Comparison of ENCODE assay signal across 10 cellular contexts in genomic region chr10:659710-660141, GRCh38. TPM values are rescaled to one million over a fixed set of nuclear protein-coding genes. Genes with fewer than 3 reads are reported as not detected.
A peak's percentile ranks its signal among the peaks of the same experiment; 100 is the strongest.
DNase-seq lines count a peak whose midpoint lies in the region; ATAC-seq, FAIRE-seq and TF ChIP-seq lines count a peak whose summit lies in the region.
"Had no signal": no experiment of that assay in that cellular context is flagged by ENCODE, and none has a peak within 500 bp of the region (broad histone marks: within the 10 kb centered on the region; RNA-seq: fewer than 3 reads in every experiment).

No MANE protein-coding gene starts in this region.

- peak; percentile 94 for FAIRE-seq in islet of Langerhans (lab: Jason Lieb, UNC)
- peak; percentile 19 for FAIRE-seq in small intestine (lab: Jason Lieb, UNC)

- in situ Hi-C loops in astrocyte of the cerebellum (cut with HindIII; ENCODE audit: low sequenced_read_pairs), result no loop called here

- TF ChIP-seq CTCF in GM12864 (IDR thresholded peaks at IDR 0.05; ENCODE audit: low read depth, low read length, missing control alignments) (no peak), astrocyte of the cerebellum (IDR thresholded peaks at IDR 0.05; ENCODE audit: low read depth, low read length, missing control alignments) (no peak)

- H3K4me1 ChIP-seq in small intestine (ENCODE audit: control insufficient read depth in 2 of 2, insufficient read depth in 1 of 2, low read depth in 1 of 2, low read length in 1 of 2), result peaks cover 3 to 12% of the 10 kb centered on the region in 2 donors

- no peaks in the 10 kb centered on the region for H3K36me3 Mint-ChIP-seq in stimulated activated memory B cell treated with anti-CD40 and anti-IgM and Interleukin-4, amounts not matched to agents 10 μg/mL and 1 μg/mL and 100 μg/mL, for 72 hours

- H3K27ac ChIP-seq in small intestine (ENCODE audit: low read depth in 1 of 2, low read length in 1 of 2), result peak overlapping the region; percentile 37 to 79

- no peak overlapping the region for H3K4me3 Mint-ChIP-seq in stimulated activated memory B cell treated with anti-CD40 and anti-IgM and Interleukin-4, amounts not matched to agents 10 μg/mL and 1 μg/mL and 100 μg/mL, for 72 hours
- H3K4me3 Mint-ChIP-seq: GM23338 had no signal

- H3K27me3 ChIP-seq in small intestine (ENCODE audit: control insufficient read depth in 2 of 2, insufficient read depth in 2 of 2, low read length in 2 of 2), result no peaks in the 10 kb centered on the region

- H3K4me1 Mint-ChIP-seq in stimulated activated memory B cell treated with anti-CD40 and anti-IgM and Interleukin-4, amounts not matched to agents 10 μg/mL and 1 μg/mL and 100 μg/mL, for 72 hours, result no peaks in the 10 kb centered on the region

- ATAC-seq in HG03469 (IDR thresholded peaks at IDR 0.05; ENCODE audit: unreplicated experiment), result no peak
- ATAC-seq in stimulated activated memory B cell treated with anti-CD40 and anti-IgM and Interleukin-4, amounts not matched to agents 10 μg/mL and 1 μg/mL and 100 μg/mL, for 72 hours, result no peak
- no peak for ATAC-seq in GM19455 (IDR thresholded peaks at IDR 0.05; ENCODE audit: unreplicated experiment)
- ATAC-seq: GM23338 had no signal

- no peaks in the 10 kb centered on the region for H3K9me3 Mint-ChIP-seq in stimulated activated memory B cell treated with anti-CD40 and anti-IgM and Interleukin-4, amounts not matched to agents 10 μg/mL and 1 μg/mL and 100 μg/mL, for 72 hours
- H3K9me3 Mint-ChIP-seq: GM23338 had no signal

- H3K27me3 Mint-ChIP-seq in stimulated activated memory B cell treated with anti-CD40 and anti-IgM and Interleukin-4, amounts not matched to agents 10 μg/mL and 1 μg/mL and 100 μg/mL, for 72 hours, result peaks cover 27% of the 10 kb centered on the region

- 12 to 16% (median 13%) methylated on average over 8 of the region's 8 CpGs for WGBS in small intestine, 3 donors

- H3K9me3 ChIP-seq in small intestine (ENCODE audit: control insufficient read depth, low read depth), result no peaks in the 10 kb centered on the region

- no peaks in the 10 kb centered on the region for H3K36me3 ChIP-seq in small intestine (ENCODE audit: control insufficient read depth in 2 of 2, insufficient read depth in 2 of 2, low read length in 2 of 2)

- DNase-seq in GM12864 (ENCODE audit: low read depth) (peak; percentile 5), astrocyte of the cerebellum (ENCODE audit: low read depth) (peak; percentile 33), small intestine (peak; percentile 44), HuH-7 (ENCODE audit: low spot score) (no peak)
- DNase-seq: activated CD4-positive, alpha-beta T cell treated with anti-CD3 and anti-CD28 coated beads, Interleukin-2, amount 50 U/mL, for 1 hour had no signal

- no peak overlapping the region for H3K27ac Mint-ChIP-seq in stimulated activated memory B cell treated with anti-CD40 and anti-IgM and Interleukin-4, amounts not matched to agents 10 μg/mL and 1 μg/mL and 100 μg/mL, for 72 hours
- H3K27ac Mint-ChIP-seq: GM23338 had no signal

- H3K4me3 ChIP-seq in GM12864 (ENCODE audit: low read depth, low read length) (no peak overlapping the region), astrocyte of the cerebellum (ENCODE audit: low read depth, low read length) (no peak overlapping the region), small intestine (ENCODE audit: low read depth in 1 of 2, low read length in 2 of 2) (no peak overlapping the region)
- H3K4me3 ChIP-seq: GM23338 had no signal

RNA-seq across cellular contexts. Expression of gene DIP2C, which starts 29.7 kb away (rescaled TPM):
- 1 to 10 TPM; 3.1 to 6.2 (median 3.2) TPM for polyA plus RNA-seq in small intestine
